1 cellular context compared by ENCODE assay signal in genomic region chr1:53316742-53317650, GRCh38.
TF ChIP-seq lines count a peak whose summit lies in the region.

No MANE protein-coding gene starts in this region.

TF ChIP-seq in GM12878, 131 proteins besides CTCF, POLR2A, EP300 and RAD21:
- TF ChIP-seq HSF1 (IDR thresholded peaks at IDR 0.05; ENCODE audit: low read depth, low read length) = no peak
- TF ChIP-seq, protein P1, sequence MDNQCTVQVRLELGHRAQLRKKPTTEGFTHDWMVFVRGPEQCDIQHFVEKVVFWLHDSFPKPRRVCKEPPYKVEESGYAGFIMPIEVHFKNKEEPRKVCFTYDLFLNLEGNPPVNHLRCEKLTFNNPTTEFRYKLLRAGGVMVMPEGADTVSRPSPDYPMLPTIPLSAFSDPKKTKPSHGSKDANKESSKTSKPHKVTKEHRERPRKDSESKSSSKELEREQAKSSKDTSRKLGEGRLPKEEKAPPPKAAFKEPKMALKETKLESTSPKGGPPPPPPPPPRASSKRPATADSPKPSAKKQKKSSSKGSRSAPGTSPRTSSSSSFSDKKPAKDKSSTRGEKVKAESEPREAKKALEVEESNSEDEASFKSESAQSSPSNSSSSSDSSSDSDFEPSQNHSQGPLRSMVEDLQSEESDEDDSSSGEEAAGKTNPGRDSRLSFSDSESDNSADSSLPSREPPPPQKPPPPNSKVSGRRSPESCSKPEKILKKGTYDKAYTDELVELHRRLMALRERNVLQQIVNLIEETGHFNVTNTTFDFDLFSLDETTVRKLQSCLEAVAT (IDR thresholded peaks at IDR 0.05) = 0 out of 2 replicates have a peak, but pooled peaks have one; percentile 19
